In the genomic region with DNA sequence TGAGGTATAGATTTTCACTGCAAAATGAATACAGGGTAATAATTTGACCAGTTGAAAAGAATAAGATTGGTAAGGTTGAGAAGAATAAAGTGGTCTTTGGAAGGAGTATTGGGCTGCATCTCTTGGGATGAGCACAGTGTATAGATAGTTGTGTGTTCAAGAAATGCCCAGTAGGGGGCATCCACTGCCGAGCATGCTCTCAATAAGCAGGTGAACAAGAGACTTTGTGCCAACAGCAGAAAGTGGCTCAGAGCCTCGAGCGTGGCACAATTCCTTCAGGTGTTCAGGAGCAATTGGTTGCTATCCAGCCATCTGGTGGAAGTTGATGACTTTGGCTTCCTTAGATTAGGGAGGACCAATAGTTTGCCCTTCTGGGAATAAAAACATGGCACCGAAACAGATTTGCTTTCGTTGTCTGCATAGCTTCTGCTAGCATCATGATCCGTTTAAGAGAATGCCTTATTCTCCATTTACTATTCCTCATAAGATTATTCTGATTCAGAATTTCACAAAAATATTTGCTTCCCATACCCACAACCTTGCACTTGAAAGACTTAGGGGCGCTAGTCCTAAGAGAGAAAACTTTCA, we compare ENCODE assay signal across 8 cellular contexts.
A peak's percentile ranks its signal among the peaks of the same experiment; 100 is the strongest.
DNase-seq lines count a peak whose midpoint lies in the region; ATAC-seq, FAIRE-seq and TF ChIP-seq lines count a peak whose summit lies in the region.

No MANE protein-coding gene starts in this region.

- no peak overlapping the region for H3K4me3 Mint-ChIP-seq in Calu3 (ENCODE audit: low read depth, unreplicated experiment)

- no peaks in the 10 kb centered on the region for H3K4me1 Mint-ChIP-seq in Calu3 (ENCODE audit: low read depth, unreplicated experiment)

- H3K4me1 ChIP-seq in pancreas = no peaks in the 10 kb centered on the region

- H3K27ac ChIP-seq in pancreas = no peak overlapping the region

- no peak overlapping the region for H3K27ac Mint-ChIP-seq in Calu3 (ENCODE audit: unreplicated experiment)

- no peaks in the 10 kb centered on the region for H3K9me3 ChIP-seq in pancreas

- no peak overlapping the region for H3K4me3 ChIP-seq in pancreas

- ATAC-seq in GM18508 (IDR thresholded peaks at IDR 0.05; ENCODE audit: insufficient read depth, unreplicated experiment) (peak; percentile 92), HG02852 (IDR thresholded peaks at IDR 0.05; ENCODE audit: unreplicated experiment) (peak; percentile 81), pancreas (peak in 3 of 4 donors; percentile 59 to 78 (median 65))

- no peaks in the 10 kb centered on the region for H3K27me3 ChIP-seq in pancreas

- H3K36me3 Mint-ChIP-seq in Calu3 (ENCODE audit: insufficient read depth, unreplicated experiment) = no peaks in the 10 kb centered on the region

- 57 to 60% methylated on average over 7 of the region's 7 CpGs for WGBS in pancreas, 2 donors

- no peaks in the 10 kb centered on the region for H3K9me3 Mint-ChIP-seq in Calu3 (ENCODE audit: low read depth, unreplicated experiment)

- DNase-seq in Calu3 (peak; percentile 15), NCI-H1105 treated with DMSO at 0.1 percent for 48 hours (lab: John Stamatoyannopoulos, UW) (peak; percentile 19), cerebellar cortex (ENCODE audit: low spot score) (peak; percentile 46), pancreas (peak in 1 of 6 donors; percentile 12), retina (no peak), activated gamma-delta T cell treated with Interleukin-2 at 50 U/mL for 16 hours (no peak)

- CTCF ChIA-PET in Calu3 (lab: Charles Lee) = no interaction called here

- no peak for TF ChIP-seq CTCF in Calu3 (IDR thresholded peaks at IDR 0.05; ENCODE audit: unreplicated experiment)
- peak; percentile 7 to 40 (median 26) for TF ChIP-seq CTCF in pancreas (IDR thresholded peaks at IDR 0.05)

- no peaks in the 10 kb centered on the region for H3K27me3 Mint-ChIP-seq in Calu3 (ENCODE audit: unreplicated experiment)

- no peak for FAIRE-seq in pancreas (lab: Jason Lieb, UNC)

- no peaks in the 10 kb centered on the region for H3K36me3 ChIP-seq in pancreas

- intact Hi-C loops in Calu3 (cut with micrococcal nuclease; ENCODE audit: unreplicated experiment) = loop anchor here (5.0 kb wide), 1 partner anchor 286 kb away; no protein-coding TSS in a partner anchor
- intact Hi-C loops in pancreas (cut with DNase I) = no loop called here

- no TSS peak for BruUV-seq in Calu3 (replicated peaks; lab: Mats Ljungman, UMichigan)

Comparison
In these comparisons a context has a peak if more than half of its experiments do, and no peak if none do; other contexts are left out.
1. DNase-seq: peak in Calu3 (single experiment), NCI-H1105 treated with DMSO at 0.1 percent for 48 hours (single experiment) and cerebellar cortex (single experiment); none in retina (single experiment) and activated gamma-delta T cell treated with Interleukin-2 at 50 U/mL for 16 hours (single experiment).
2. Peak in every context shown above with its lines, with median percentiles within 50 percentile points of each other: ATAC-seq.